Comparison of ENCODE assay signal across 13 cellular contexts in the genomic region with DNA sequence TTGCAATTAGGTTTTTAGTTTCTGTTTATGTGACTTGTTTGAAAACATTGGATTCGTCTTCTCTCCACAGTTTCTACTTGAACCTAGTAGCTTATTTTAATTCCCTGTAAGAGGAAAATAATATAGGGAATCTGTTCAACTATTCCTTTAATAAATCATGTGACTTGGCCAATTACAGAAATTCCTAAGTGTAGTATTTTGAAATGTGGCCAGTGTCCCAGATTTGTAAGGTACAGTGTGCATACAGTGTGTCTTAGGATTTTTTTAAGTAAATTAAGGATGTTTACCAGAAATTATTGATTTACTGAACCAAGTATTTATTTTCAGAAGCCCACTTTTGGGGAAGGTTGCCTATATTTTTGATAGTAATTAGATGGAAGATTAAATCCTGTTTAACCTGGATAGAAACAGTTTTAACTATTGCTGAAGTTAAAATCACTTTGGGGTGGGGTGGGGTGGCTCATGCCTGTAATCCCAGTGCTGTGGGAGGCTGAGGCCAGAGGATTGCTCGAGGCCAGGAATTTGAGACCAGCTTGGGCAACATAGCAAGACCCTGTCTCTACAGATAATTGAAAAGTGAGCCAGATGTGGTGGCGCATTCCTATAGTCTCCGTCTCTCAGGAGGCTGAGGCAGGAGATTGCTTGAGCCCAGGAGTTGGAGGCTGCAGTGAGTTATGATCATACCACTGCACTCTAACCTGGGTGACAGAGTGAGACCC.
"Had no signal": no experiment of that assay in that cellular context is flagged by ENCODE, and none has a peak within 500 bp of the region (broad histone marks: within the 10 kb centered on the region; RNA-seq: fewer than 3 reads in every experiment).

No MANE protein-coding gene starts in this region.

- H3K27ac Mint-ChIP-seq: activated naive CD4-positive, alpha-beta T cell treated with anti-CD3 and anti-CD28 coated beads for 36 hours; neural progenitor cell had no signal

- H3K36me3 ChIP-seq: ovary had no signal

- H3K4me1 Mint-ChIP-seq: central memory CD8-positive, alpha-beta T cell; neural progenitor cell had no signal

- H3K9me3 ChIP-seq: left ventricle myocardium inferior, ovary, transverse colon had no signal

- H3K9me3 Mint-ChIP-seq: brain; central memory CD8-positive, alpha-beta T cell; neural progenitor cell had no signal

- H3K4me3 ChIP-seq: left ventricle myocardium inferior, neural progenitor cell, ovary, transverse colon had no signal

- H3K9ac ChIP-seq: neural progenitor cell had no signal

- H3K4me3 Mint-ChIP-seq: activated naive CD4-positive, alpha-beta T cell treated with anti-CD3 and anti-CD28 coated beads for 36 hours; brain; central memory CD8-positive, alpha-beta T cell; neural progenitor cell had no signal

- H3K27ac ChIP-seq: left ventricle myocardium inferior, neural progenitor cell, ovary, transverse colon had no signal

- DNase-seq: activated naive CD4-positive, alpha-beta T cell treated with anti-CD3 and anti-CD28 coated beads for 36 hours; amniotic stem cell; cortex of kidney; effector CD8-positive, alpha-beta T cell; left ventricle myocardium inferior; ovary; SHP77 treated with DMSO at 0.1 percent for 48 hours; stimulated activated CD4-positive, alpha-beta T cell treated with anti-CD3 and anti-CD28 coated beads, Interleukin-4, amount 100 ng/mL, for 4 hours; substantia nigra; transverse colon had no signal

- H3K27me3 ChIP-seq: neural progenitor cell, ovary, transverse colon had no signal

- H2AFZ ChIP-seq: neural progenitor cell had no signal

- H3K4me2 ChIP-seq: neural progenitor cell had no signal

- H3K27me3 Mint-ChIP-seq: brain; central memory CD8-positive, alpha-beta T cell had no signal
